In genomic region chr6:43575772-43576551, GRCh38 we compare ENCODE assay signal across 8 cellular contexts.
A peak's percentile ranks its signal among the peaks of the same experiment; 100 is the strongest.
DNase-seq lines count a peak whose midpoint lies in the region; ATAC-seq and FAIRE-seq lines count a peak whose summit lies in the region.

Gene POLH (plus strand): TSS chr6:43576185. CDS start chr6:43582320, 6,135 bp downstream.
Gene XPO5 (minus strand): TSS chr6:43576038. CDS start chr6:43575864, 174 bp downstream.

- H3K27ac Mint-ChIP-seq in effector memory CD8-positive, alpha-beta T cell, result peak within 1 kb of the TSS; percentile 94 to 96
- H3K27ac Mint-ChIP-seq in memory B cell, result peak within 1 kb of the TSS; percentile 82

- H3K27me3 Mint-ChIP-seq in effector memory CD8-positive, alpha-beta T cell, result no peaks in the 10 kb centered on the region
- H3K27me3 Mint-ChIP-seq in memory B cell, result no peaks in the 10 kb centered on the region

- H3K4me1 Mint-ChIP-seq in effector memory CD8-positive, alpha-beta T cell (ENCODE audit: low read depth in 2 of 2), result peaks cover 26 to 32% of the 10 kb centered on the region in 2 donors
- peaks cover 20% of the 10 kb centered on the region for H3K4me1 Mint-ChIP-seq in memory B cell

- no peaks in the 10 kb centered on the region for H3K9me3 Mint-ChIP-seq in effector memory CD8-positive, alpha-beta T cell
- H3K9me3 Mint-ChIP-seq in memory B cell, result no peaks in the 10 kb centered on the region

- H3K36me3 Mint-ChIP-seq in effector memory CD8-positive, alpha-beta T cell (ENCODE audit: insufficient read depth), result peaks cover 21% of the 10 kb centered on the region
- peaks cover 12% of the 10 kb centered on the region for H3K36me3 Mint-ChIP-seq in memory B cell

- ATAC-seq in GM21367 (IDR thresholded peaks at IDR 0.05; ENCODE audit: unreplicated experiment) (peak; percentile 73), memory B cell (ENCODE audit: low read depth) (peak; percentile 94)
- peak; percentile 95 for ATAC-seq in effector memory CD8-positive, alpha-beta T cell (replicated peaks)

- peak within 1 kb of the TSS; percentile 98 to 99 for H3K4me3 Mint-ChIP-seq in effector memory CD8-positive, alpha-beta T cell
- H3K4me3 Mint-ChIP-seq in memory B cell, result peak within 1 kb of the TSS; percentile 100

- DNase-seq in COLO829 (ENCODE audit: low spot score), result peak; percentile 97
- peak; percentile 99 for DNase-seq in HTR-8/SVneo (ENCODE audit: insufficient read length, low spot score)
- DNase-seq in NOMO-1 treated with DMSO at 0.1 percent for 48 hours (lab: John Stamatoyannopoulos, UW; ENCODE audit: unreplicated experiment), result peak; percentile 90
- peak; percentile 83 to 84 for DNase-seq in activated CD8-positive, alpha-beta memory T cell treated with anti-CD3 and anti-CD28 coated beads for 4 hours (ENCODE audit: low read depth in 2 of 2)
- peak; percentile 85 to 88 (median 87) for DNase-seq in effector memory CD8-positive, alpha-beta T cell
- DNase-seq in memory B cell (ENCODE audit: low spot score in 2 of 2), result peak; percentile 85 to 86
- peak; percentile 84 for DNase-seq in stimulated activated CD8-positive, alpha-beta memory T cell treated with anti-CD3 and anti-CD28 coated beads, Interleukin-12 subunit alpha, Interleukin-12 subunit beta, amount 100 ng/mL, for 1 hour (ENCODE audit: low read depth)

- FAIRE-seq in HTR-8/SVneo (lab: Jason Lieb, UNC), result peak; percentile 95

Comparison
In these comparisons a context has a peak if more than half of its experiments do, and no peak if none do; other contexts are left out.
1. Peak in every context shown above with its lines: DNase-seq and ATAC-seq.